In the genomic region with DNA sequence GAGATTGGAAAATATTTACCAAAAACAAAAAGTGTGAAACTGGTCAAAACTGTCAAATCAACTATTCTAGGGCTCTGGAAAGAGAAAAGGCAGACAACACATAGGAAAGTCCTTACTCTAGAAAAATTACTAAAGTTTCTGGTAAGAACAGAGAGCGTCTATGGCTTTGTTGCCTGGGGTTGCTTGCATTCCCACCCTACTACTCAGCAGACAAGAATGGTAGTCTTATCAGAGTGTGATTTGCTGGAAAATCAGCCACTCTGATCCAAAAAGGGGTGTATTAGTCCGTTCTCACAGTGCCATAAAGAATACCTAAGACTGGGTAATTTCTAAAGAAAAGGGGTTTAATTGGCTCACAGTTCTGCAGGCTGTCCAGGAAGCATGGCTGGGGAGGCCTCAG, we compare ENCODE assay signal across 8 cellular contexts. TPM values are rescaled to one million over a fixed set of nuclear protein-coding genes. Genes with fewer than 3 reads are reported as not detected.
"Had no signal": no experiment of that assay in that cellular context is flagged by ENCODE, and none has a peak within 500 bp of the region (broad histone marks: within the 10 kb centered on the region; RNA-seq: fewer than 3 reads in every experiment).

No MANE protein-coding gene starts in this region.

- FAIRE-seq: H1, H54, HepG2 had no signal

- H2AFZ ChIP-seq: GM23338 had no signal

- H3K4me3 ChIP-seq: GM23338 had no signal

- ATAC-seq: GM23338, HepG2 had no signal

- DNase-seq: H9, HCEC 1CT had no signal

- H3K4me2 ChIP-seq: GM23338 had no signal

- H3K27ac ChIP-seq: HL-60 had no signal

RNA-seq across cellular contexts. Expression of a gene that starts 50.3 kb away (rescaled TPM):
- total RNA-seq: H9, HepG2 had no signal
- polyA plus RNA-seq: GM23338, HepG2, IgD-negative memory B cell had no signal
